1 cellular context compared by ENCODE assay signal in the genomic region with DNA sequence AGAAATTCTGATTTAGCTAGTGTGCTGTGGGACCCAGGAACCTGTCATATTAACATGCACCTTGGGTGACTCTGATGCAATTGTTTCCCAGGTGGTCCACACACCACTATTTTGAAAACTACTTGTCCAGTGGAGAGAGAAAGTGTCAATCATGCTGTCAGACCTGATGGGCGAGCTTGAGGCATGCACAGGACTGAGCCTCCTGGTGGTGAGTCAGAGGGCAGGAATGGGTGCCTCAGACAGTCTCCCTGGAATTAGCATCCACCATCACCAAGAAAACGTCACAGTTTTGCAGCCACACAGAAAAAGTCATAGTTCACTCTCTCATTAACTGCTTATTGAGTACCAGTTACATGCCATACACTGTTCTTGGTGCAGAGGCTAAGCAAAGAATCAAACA.
TF ChIP-seq lines count a peak whose summit lies in the region.

No MANE protein-coding gene starts in this region.

TF ChIP-seq in GM23338, 12 proteins besides CTCF, POLR2A, EP300 and RAD21 (continued from another document):
- TF ChIP-seq, protein P1, sequence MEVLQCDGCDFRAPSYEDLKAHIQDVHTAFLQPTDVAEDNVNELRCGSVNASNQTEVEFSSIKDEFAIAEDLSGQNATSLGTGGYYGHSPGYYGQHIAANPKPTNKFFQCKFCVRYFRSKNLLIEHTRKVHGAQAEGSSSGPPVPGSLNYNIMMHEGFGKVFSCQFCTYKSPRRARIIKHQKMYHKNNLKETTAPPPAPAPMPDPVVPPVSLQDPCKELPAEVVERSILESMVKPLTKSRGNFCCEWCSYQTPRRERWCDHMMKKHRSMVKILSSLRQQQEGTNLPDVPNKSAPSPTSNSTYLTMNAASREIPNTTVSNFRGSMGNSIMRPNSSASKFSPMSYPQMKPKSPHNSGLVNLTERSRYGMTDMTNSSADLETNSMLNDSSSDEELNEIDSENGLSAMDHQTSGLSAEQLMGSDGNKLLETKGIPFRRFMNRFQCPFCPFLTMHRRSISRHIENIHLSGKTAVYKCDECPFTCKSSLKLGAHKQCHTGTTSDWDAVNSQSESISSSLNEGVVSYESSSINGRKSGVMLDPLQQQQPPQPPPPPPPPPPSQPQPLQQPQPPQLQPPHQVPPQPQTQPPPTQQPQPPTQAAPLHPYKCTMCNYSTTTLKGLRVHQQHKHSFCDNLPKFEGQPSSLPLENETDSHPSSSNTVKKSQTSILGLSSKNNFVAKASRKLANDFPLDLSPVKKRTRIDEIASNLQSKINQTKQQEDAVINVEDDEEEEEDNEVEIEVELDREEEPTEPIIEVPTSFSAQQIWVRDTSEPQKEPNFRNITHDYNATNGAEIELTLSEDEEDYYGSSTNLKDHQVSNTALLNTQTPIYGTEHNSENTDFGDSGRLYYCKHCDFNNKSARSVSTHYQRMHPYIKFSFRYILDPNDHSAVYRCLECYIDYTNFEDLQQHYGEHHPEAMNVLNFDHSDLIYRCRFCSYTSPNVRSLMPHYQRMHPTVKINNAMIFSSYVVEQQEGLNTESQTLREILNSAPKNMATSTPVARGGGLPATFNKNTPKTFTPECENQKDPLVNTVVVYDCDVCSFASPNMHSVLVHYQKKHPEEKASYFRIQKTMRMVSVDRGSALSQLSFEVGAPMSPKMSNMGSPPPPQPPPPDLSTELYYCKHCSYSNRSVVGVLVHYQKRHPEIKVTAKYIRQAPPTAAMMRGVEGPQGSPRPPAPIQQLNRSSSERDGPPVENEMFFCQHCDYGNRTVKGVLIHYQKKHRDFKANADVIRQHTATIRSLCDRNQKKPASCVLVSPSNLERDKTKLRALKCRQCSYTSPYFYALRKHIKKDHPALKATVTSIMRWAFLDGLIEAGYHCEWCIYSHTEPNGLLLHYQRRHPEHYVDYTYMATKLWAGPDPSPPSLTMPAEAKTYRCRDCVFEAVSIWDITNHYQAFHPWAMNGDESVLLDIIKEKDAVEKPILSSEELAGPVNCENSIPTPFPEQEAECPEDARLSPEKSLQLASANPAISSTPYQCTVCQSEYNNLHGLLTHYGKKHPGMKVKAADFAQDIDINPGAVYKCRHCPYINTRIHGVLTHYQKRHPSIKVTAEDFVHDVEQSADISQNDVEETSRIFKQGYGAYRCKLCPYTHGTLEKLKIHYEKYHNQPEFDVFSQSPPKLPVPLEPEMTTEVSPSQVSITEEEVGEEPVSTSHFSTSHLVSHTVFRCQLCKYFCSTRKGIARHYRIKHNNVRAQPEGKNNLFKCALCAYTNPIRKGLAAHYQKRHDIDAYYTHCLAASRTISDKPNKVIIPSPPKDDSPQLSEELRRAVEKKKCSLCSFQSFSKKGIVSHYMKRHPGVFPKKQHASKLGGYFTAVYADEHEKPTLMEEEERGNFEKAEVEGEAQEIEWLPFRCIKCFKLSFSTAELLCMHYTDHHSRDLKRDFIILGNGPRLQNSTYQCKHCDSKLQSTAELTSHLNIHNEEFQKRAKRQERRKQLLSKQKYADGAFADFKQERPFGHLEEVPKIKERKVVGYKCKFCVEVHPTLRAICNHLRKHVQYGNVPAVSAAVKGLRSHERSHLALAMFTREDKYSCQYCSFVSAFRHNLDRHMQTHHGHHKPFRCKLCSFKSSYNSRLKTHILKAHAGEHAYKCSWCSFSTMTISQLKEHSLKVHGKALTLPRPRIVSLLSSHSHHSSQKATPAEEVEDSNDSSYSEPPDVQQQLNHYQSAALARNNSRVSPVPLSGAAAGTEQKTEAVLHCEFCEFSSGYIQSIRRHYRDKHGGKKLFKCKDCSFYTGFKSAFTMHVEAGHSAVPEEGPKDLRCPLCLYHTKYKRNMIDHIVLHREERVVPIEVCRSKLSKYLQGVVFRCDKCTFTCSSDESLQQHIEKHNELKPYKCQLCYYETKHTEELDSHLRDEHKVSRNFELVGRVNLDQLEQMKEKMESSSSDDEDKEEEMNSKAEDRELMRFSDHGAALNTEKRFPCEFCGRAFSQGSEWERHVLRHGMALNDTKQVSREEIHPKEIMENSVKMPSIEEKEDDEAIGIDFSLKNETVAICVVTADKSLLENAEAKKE (CRISPR knock-in tag; IDR thresholded peaks at IDR 0.05) = no peak
- TF ChIP-seq ZNF114 (CRISPR knock-in tag; IDR thresholded peaks at IDR 0.05) (no peak), REST (IDR thresholded peaks at IDR 0.05; ENCODE audit: unreplicated experiment) (no peak), CREB1 (CRISPR knock-in tag; IDR thresholded peaks at IDR 0.05; ENCODE audit: low read depth) (no peak), POLR2AphosphoS5 (IDR thresholded peaks at IDR 0.05; ENCODE audit: low read depth) (no peak), EZH2 (IDR thresholded peaks at IDR 0.05; ENCODE audit: low read depth, unreplicated experiment) (no peak), ZNF331 (CRISPR knock-in tag; IDR thresholded peaks at IDR 0.05; ENCODE audit: low read depth) (no peak), EZH2phosphoT487 (IDR thresholded peaks at IDR 0.05; ENCODE audit: unreplicated experiment) (no peak), NANOG (IDR thresholded peaks at IDR 0.05; ENCODE audit: borderline replicate concordance) (no peak)
- TF ChIP-seq, protein P2, sequence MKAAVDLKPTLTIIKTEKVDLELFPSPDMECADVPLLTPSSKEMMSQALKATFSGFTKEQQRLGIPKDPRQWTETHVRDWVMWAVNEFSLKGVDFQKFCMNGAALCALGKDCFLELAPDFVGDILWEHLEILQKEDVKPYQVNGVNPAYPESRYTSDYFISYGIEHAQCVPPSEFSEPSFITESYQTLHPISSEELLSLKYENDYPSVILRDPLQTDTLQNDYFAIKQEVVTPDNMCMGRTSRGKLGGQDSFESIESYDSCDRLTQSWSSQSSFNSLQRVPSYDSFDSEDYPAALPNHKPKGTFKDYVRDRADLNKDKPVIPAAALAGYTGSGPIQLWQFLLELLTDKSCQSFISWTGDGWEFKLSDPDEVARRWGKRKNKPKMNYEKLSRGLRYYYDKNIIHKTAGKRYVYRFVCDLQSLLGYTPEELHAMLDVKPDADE (IDR thresholded peaks at IDR 0.05) = no peak
TF ChIP-seq in GM23338: peak in this region for 0.
